In genomic region chr1:32374193-32374592, GRCh38 we compare ENCODE assay signal across 30 cellular contexts. TPM values are rescaled to one million over a fixed set of nuclear protein-coding genes. Genes with fewer than 3 reads are reported as not detected.
"Had no signal": no experiment of that assay in that cellular context is flagged by ENCODE, and none has a peak within 500 bp of the region (broad histone marks: within the 10 kb centered on the region; RNA-seq: fewer than 3 reads in every experiment).

No MANE protein-coding gene starts in this region.

- H3K4me3 ChIP-seq: Peyer's patch had no signal

- H3K27ac ChIP-seq: brain microvascular endothelial cell, Peyer's patch, RWPE1, VCaP had no signal

- H3K9me3 ChIP-seq: Peyer's patch had no signal

- H3K4me1 ChIP-seq: Peyer's patch had no signal

- H3K27ac Mint-ChIP-seq: activated CD4-positive, alpha-beta memory T cell treated with anti-CD3 and anti-CD28 coated beads for 36 hours; activated naive CD8-positive, alpha-beta T cell; activated naive CD8-positive, alpha-beta T cell treated with anti-CD3 and anti-CD28 coated beads, Interleukin-2, amount 50 U/mL, for 24 hours; activated T-helper 2 cell treated with anti-CD3 and anti-CD28 coated beads, Interferon-gamma antibody, Interleukin-2, Interleukin-4, amounts not matched to agents 10 μg/mL and 5 μg/mL and 100 μg/mL, durations not matched to agents 14 hours and 24 hours and 36 hours had no signal

- ATAC-seq: activated naive CD8-positive, alpha-beta T cell treated with anti-CD3 and anti-CD28 coated beads, Interleukin-2, amount 50 U/mL, for 24 hours; PC-3; Right ventricle myocardium inferior had no signal

- H3K4me3 Mint-ChIP-seq: activated B cell treated with CpG ODN at 0.5 μM for 24 hours; activated CD4-positive, alpha-beta memory T cell treated with anti-CD3 and anti-CD28 coated beads for 36 hours; activated naive CD4-positive, alpha-beta T cell treated with anti-CD3 and anti-CD28 coated beads for 36 hours; activated naive CD8-positive, alpha-beta T cell; activated naive CD8-positive, alpha-beta T cell treated with anti-CD3 and anti-CD28 coated beads, Interleukin-2, amount 50 U/mL, for 24 hours had no signal

- DNase-seq: activated B cell treated with CpG ODN at 0.5 μM for 24 hours; activated CD4-positive, alpha-beta memory T cell treated with anti-CD3 and anti-CD28 coated beads for 36 hours; activated CD4-positive, alpha-beta T cell treated with anti-CD3 and anti-CD28 coated beads for 4 hours; activated CD4-positive, alpha-beta T cell treated with anti-CD3 and anti-CD28 coated beads, Interleukin-2, amount 50 U/mL, for 1 hour; activated CD4-positive, CD25-positive, alpha-beta regulatory T cell treated with anti-CD3 and anti-CD28 coated beads, Interleukin-2, amount 50 U/mL, for 72 hours; activated CD8-positive, alpha-beta memory T cell treated with anti-CD3 and anti-CD28 coated beads, Interleukin-2, amount 50 U/mL, for 4 hours; activated gamma-delta T cell; activated naive CD4-positive, alpha-beta T cell treated with anti-CD3 and anti-CD28 coated beads for 36 hours; activated naive CD8-positive, alpha-beta T cell treated with anti-CD3 and anti-CD28 coated beads, Interleukin-2, amount 50 U/mL, for 24 hours; activated T-cell treated with anti-CD3 and anti-CD28 coated beads for 4 hours; activated T-cell treated with anti-CD3 and anti-CD28 coated beads, Interleukin-2, amount 50 U/mL, for 48 hours; anterior cingulate cortex; brain microvascular endothelial cell; central memory CD4-positive, alpha-beta T cell; NCI-H1105; NCI-H1417 treated with DMSO at 0.1 percent for 48 hours; NCI-H187 treated with DMSO at 0.1 percent for 48 hours; NCI-H2081 treated with DMSO at 0.1 percent for 48 hours; NCI-H226; NCI-H446 treated with DMSO at 0.1 percent for 48 hours; NCI-H524; PC-3; Peyer's patch; SIG-M5; T-helper 9 cell had no signal

- H3K27me3 ChIP-seq: brain microvascular endothelial cell, Peyer's patch had no signal

- H3K27me3 Mint-ChIP-seq: activated B cell treated with CpG ODN at 0.5 μM for 24 hours; activated CD4-positive, alpha-beta memory T cell treated with anti-CD3 and anti-CD28 coated beads for 36 hours; activated naive CD8-positive, alpha-beta T cell; activated naive CD8-positive, alpha-beta T cell treated with anti-CD3 and anti-CD28 coated beads, Interleukin-2, amount 50 U/mL, for 24 hours had no signal

- H3K9me3 Mint-ChIP-seq: activated B cell treated with CpG ODN at 0.5 μM for 24 hours; activated CD4-positive, alpha-beta memory T cell treated with anti-CD3 and anti-CD28 coated beads for 36 hours; activated naive CD4-positive, alpha-beta T cell treated with anti-CD3 and anti-CD28 coated beads for 36 hours; activated naive CD8-positive, alpha-beta T cell treated with anti-CD3 and anti-CD28 coated beads, Interleukin-2, amount 50 U/mL, for 24 hours; activated T-helper 2 cell treated with anti-CD3 and anti-CD28 coated beads, Interferon-gamma antibody, Interleukin-2, Interleukin-4, amounts not matched to agents 10 μg/mL and 5 μg/mL and 100 μg/mL, durations not matched to agents 14 hours and 24 hours and 36 hours had no signal

RNA-seq across cellular contexts. Expression of gene TSSK3, which starts 11.9 kb away (rescaled TPM):
- total RNA-seq: PC-3 had no signal
